1 cellular context compared by ENCODE assay signal in the genomic region with DNA sequence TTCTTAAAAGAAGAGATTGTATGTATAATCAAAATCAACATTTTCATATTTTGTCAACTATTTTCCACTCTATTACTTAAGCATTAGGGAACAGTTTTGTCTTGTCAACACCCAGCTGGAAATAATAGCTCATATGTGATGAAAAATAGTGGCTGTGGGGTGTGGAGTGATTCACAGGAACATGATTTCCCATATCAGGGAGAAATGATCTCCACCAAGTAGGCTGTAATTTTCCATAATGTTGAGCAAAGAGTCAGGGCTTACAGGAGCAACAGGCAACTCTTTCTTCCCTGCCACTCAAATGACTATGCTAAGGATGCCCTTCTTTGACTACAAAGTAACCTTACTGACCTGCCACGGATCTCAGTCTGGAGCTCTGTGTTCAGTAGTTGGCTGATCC.
TF ChIP-seq lines count a peak whose summit lies in the region.

No MANE protein-coding gene starts in this region.

TF ChIP-seq in WTC11, 78 proteins besides CTCF, POLR2A, EP300 and RAD21:
- TF ChIP-seq, protein P1, sequence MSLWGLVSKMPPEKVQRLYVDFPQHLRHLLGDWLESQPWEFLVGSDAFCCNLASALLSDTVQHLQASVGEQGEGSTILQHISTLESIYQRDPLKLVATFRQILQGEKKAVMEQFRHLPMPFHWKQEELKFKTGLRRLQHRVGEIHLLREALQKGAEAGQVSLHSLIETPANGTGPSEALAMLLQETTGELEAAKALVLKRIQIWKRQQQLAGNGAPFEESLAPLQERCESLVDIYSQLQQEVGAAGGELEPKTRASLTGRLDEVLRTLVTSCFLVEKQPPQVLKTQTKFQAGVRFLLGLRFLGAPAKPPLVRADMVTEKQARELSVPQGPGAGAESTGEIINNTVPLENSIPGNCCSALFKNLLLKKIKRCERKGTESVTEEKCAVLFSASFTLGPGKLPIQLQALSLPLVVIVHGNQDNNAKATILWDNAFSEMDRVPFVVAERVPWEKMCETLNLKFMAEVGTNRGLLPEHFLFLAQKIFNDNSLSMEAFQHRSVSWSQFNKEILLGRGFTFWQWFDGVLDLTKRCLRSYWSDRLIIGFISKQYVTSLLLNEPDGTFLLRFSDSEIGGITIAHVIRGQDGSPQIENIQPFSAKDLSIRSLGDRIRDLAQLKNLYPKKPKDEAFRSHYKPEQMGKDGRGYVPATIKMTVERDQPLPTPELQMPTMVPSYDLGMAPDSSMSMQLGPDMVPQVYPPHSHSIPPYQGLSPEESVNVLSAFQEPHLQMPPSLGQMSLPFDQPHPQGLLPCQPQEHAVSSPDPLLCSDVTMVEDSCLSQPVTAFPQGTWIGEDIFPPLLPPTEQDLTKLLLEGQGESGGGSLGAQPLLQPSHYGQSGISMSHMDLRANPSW (CRISPR knock-in tag; conservative IDR thresholded peaks at IDR 0.05; ENCODE audit: low read depth), result no peak
- no peak for TF ChIP-seq ZNF138 (CRISPR knock-in tag; conservative IDR thresholded peaks at IDR 0.05)
- no peak for TF ChIP-seq NFE2L1 (CRISPR knock-in tag; IDR thresholded peaks at IDR 0.05)
